Comparison of ENCODE assay signal across 13 cellular contexts in genomic region chr21:25564349-25564948, GRCh38. TPM values are rescaled to one million over a fixed set of nuclear protein-coding genes. Genes with fewer than 3 reads are reported as not detected.
DNase-seq lines count a peak whose midpoint lies in the region; ATAC-seq and TF ChIP-seq lines count a peak whose summit lies in the region.
"Had no signal": no experiment of that assay in that cellular context is flagged by ENCODE, and none has a peak within 500 bp of the region (broad histone marks: within the 10 kb centered on the region; RNA-seq: fewer than 3 reads in every experiment).

No MANE protein-coding gene starts in this region.

- H3K27ac ChIP-seq in BLaER1 treated with 17β-estradiol and CSF1 and Interleukin-3, amounts not matched to agents 10 nM and 100 nM = peak overlapping the region in 1 of 11 experiments; percentile 95; a peak in 1 of 22 replicates
- no peak overlapping the region for H3K27ac ChIP-seq in fibroblast of lung (ENCODE audit: insufficient read depth, low read length)
- no peak overlapping the region for H3K27ac ChIP-seq in OCI-LY7 (ENCODE audit: low read depth, low read length, poor library complexity, severe bottlenecking)

- H3K4me3 ChIP-seq in BLaER1 treated with 17β-estradiol and CSF1 and Interleukin-3, amounts not matched to agents 10 nM and 100 nM = peak overlapping the region in 9 of 10 experiments; percentile 68 to 82 (median 76); a peak in 13 of 20 replicates
- H3K4me3 ChIP-seq in GM08714 (ENCODE audit: low read length) = peak overlapping the region; percentile 99
- peak overlapping the region in 3 of 4 experiments; percentile 1 to 84 (median 24) for H3K4me3 ChIP-seq in fibroblast of lung (replicated peaks in 1 of 4; ENCODE audit: control extremely low read depth in 1 of 4, insufficient read depth in 1 of 4, low read depth in 3 of 4, low read length in 4 of 4)
- no peak overlapping the region for H3K4me3 ChIP-seq in OCI-LY7 (ENCODE audit: low read depth, low read length, poor library complexity, severe bottlenecking)

- H3K36me3 ChIP-seq in BLaER1 treated with 17β-estradiol and CSF1 and Interleukin-3, amounts not matched to agents 10 nM and 100 nM = peaks cover 4 to 53% (median 48%) of the 10 kb centered on the region in 11 experiments; a peak in 21 of 22 replicates
- H3K36me3 ChIP-seq in fibroblast of lung (ENCODE audit: control insufficient read depth, insufficient read depth, low read length) (peaks cover 2% of the 10 kb centered on the region), OCI-LY7 (ENCODE audit: insufficient read depth, low read length) (peaks cover 23% of the 10 kb centered on the region; the same call in 1 of the 2 replicates)

- H3K9me2 ChIP-seq in OCI-LY7 (ENCODE audit: insufficient read depth, low read length) = no peaks in the 10 kb centered on the region

- peak overlapping the region; percentile 78 to 95 (median 90) for H3K4me2 ChIP-seq in BLaER1 treated with 17β-estradiol and CSF1 and Interleukin-3, amounts not matched to agents 10 nM and 100 nM
- H3K4me2 ChIP-seq in fibroblast of lung (ENCODE audit: extremely low read depth, insufficient read depth, low read length) = peak overlapping the region; percentile 84
- H3K4me2 ChIP-seq in OCI-LY7 (ENCODE audit: low read length) = no peak overlapping the region

- no peak for TF ChIP-seq CTCF in fibroblast of lung (conservative IDR thresholded peaks at IDR 0.05 in 1 of 2, IDR thresholded peaks at IDR 0.05 in 1 of 2; ENCODE audit: low read depth in 1 of 2, low read length in 2 of 2)
- no peak for TF ChIP-seq CTCF in OCI-LY7 (conservative IDR thresholded peaks at IDR 0.05; ENCODE audit: low read length)

- H3K9me3 Mint-ChIP-seq in activated CD4-positive, alpha-beta memory T cell treated with anti-CD3 and anti-CD28 coated beads for 36 hours = no peaks in the 10 kb centered on the region

- peak overlapping the region; percentile 80 for H3K4me3 Mint-ChIP-seq in activated CD4-positive, alpha-beta memory T cell treated with anti-CD3 and anti-CD28 coated beads for 36 hours

- H3K4me1 Mint-ChIP-seq in activated CD4-positive, alpha-beta memory T cell treated with anti-CD3 and anti-CD28 coated beads for 36 hours (ENCODE audit: low read depth) = peaks cover 51% of the 10 kb centered on the region

- ATAC-seq in GM19023 (IDR thresholded peaks at IDR 0.05; ENCODE audit: unreplicated experiment) = no peak
- ATAC-seq: esophagus mucosa had no signal

- H3K27ac Mint-ChIP-seq in activated CD4-positive, alpha-beta memory T cell treated with anti-CD3 and anti-CD28 coated beads for 36 hours = peak overlapping the region; percentile 94

- no TSS peak for BruUV-seq in OCI-LY7 (replicated peaks; lab: Mats Ljungman, UMichigan)

- H3K79me2 ChIP-seq in fibroblast of lung (ENCODE audit: control insufficient read depth, insufficient read depth, low read length) (peaks cover 57% of the 10 kb centered on the region), OCI-LY7 (ENCODE audit: insufficient read depth, low read depth, low read length) (no peaks in the 10 kb centered on the region)

- peaks cover 0 to 51% (median 22%) of the 10 kb centered on the region in 11 experiments; a peak in 8 of 22 replicates for H4K20me1 ChIP-seq in BLaER1 treated with 17β-estradiol and CSF1 and Interleukin-3, amounts not matched to agents 10 nM and 100 nM
- no peaks in the 10 kb centered on the region for H4K20me1 ChIP-seq in fibroblast of lung (ENCODE audit: control insufficient read depth, extremely low read depth, insufficient read depth, low read length)
- no peaks in the 10 kb centered on the region for H4K20me1 ChIP-seq in OCI-LY7 (ENCODE audit: insufficient read depth, low read length)

- peak overlapping the region in 1 of 11 experiments; percentile 92; a peak in 2 of 22 replicates for H3K9ac ChIP-seq in BLaER1 treated with 17β-estradiol and CSF1 and Interleukin-3, amounts not matched to agents 10 nM and 100 nM
- H3K9ac ChIP-seq in fibroblast of lung (ENCODE audit: insufficient read depth, low read length) = no peak overlapping the region

- H3K4me1 ChIP-seq in BLaER1 treated with 17β-estradiol and CSF1 and Interleukin-3, amounts not matched to agents 10 nM and 100 nM = peaks cover 60 to 84% (median 73%) of the 10 kb centered on the region in 10 experiments
- peaks cover 2% of the 10 kb centered on the region for H3K4me1 ChIP-seq in fibroblast of lung (ENCODE audit: control insufficient read depth, extremely low read depth, insufficient read depth, low read length)
- H3K4me1 ChIP-seq in OCI-LY7 (ENCODE audit: insufficient read depth, low read length, poor library complexity, severe bottlenecking) = peaks cover 27% of the 10 kb centered on the region

- DNase-seq in activated CD4-positive, alpha-beta memory T cell treated with anti-CD3 and anti-CD28 coated beads for 36 hours = no peak
- no peak for DNase-seq in fibroblast of lung (ENCODE audit: low read depth in 2 of 2)
- no peak for DNase-seq in NCI-H1930 (lab: John Stamatoyannopoulos, UW)
- no peak for DNase-seq in OCI-LY7 (ENCODE audit: low spot score)
- DNase-seq: activated CD4-positive, alpha-beta T cell treated with anti-CD3 and anti-CD28 coated beads, Interleukin-2, amount 50 U/mL, for 4 hours; head of caudate nucleus; midbrain; NCI-H187 treated with DMSO at 0.1 percent for 48 hours; RPMI8226 had no signal

- peaks cover 0 to 1% (median 0%) of the 10 kb centered on the region in 11 experiments; a peak in 4 of 22 replicates for H3K9me3 ChIP-seq in BLaER1 treated with 17β-estradiol and CSF1 and Interleukin-3, amounts not matched to agents 10 nM and 100 nM (replicated peaks in 1 of 11)
- H3K9me3 ChIP-seq in fibroblast of lung (ENCODE audit: control insufficient read depth, insufficient read depth, low read depth, low read length) (no peaks in the 10 kb centered on the region), OCI-LY7 (ENCODE audit: low read length) (no peaks in the 10 kb centered on the region)

- intact Hi-C loops in activated CD4-positive, alpha-beta memory T cell treated with anti-CD3 and anti-CD28 coated beads for 36 hours (cut with micrococcal nuclease) = no loop called here
- intact Hi-C loops in OCI-LY7 (cut with micrococcal nuclease; ENCODE audit: unreplicated experiment) = no loop called here

- peaks cover 69% of the 10 kb centered on the region for H3K36me3 Mint-ChIP-seq in activated CD4-positive, alpha-beta memory T cell treated with anti-CD3 and anti-CD28 coated beads for 36 hours

- no peak overlapping the region for H2AFZ ChIP-seq in fibroblast of lung (ENCODE audit: low read length)
- H2AFZ ChIP-seq in OCI-LY7 (ENCODE audit: low read length) = no peak overlapping the region

- CTCF ChIA-PET in activated CD4-positive, alpha-beta memory T cell treated with anti-CD3 and anti-CD28 coated beads for 36 hours (lab: Charles Lee) = interaction anchor here (1.3 to 1.4 kb wide), 2 partner anchors 9 to 13 kb away, joined by 4 to 6 read pairs; no protein-coding TSS in a partner anchor
- CTCF ChIA-PET in OCI-LY7 (lab: Charles Lee; ENCODE audit: unreplicated experiment) = no interaction called here

- H3K27me3 Mint-ChIP-seq in activated CD4-positive, alpha-beta memory T cell treated with anti-CD3 and anti-CD28 coated beads for 36 hours = no peaks in the 10 kb centered on the region

- H3K27me3 ChIP-seq in BLaER1 treated with 17β-estradiol and CSF1 and Interleukin-3, amounts not matched to agents 10 nM and 100 nM = no peaks in the 10 kb centered on the region
- no peaks in the 10 kb centered on the region for H3K27me3 ChIP-seq in fibroblast of lung (ENCODE audit: control insufficient read depth, insufficient read depth, low read length)

- POLR2A ChIA-PET in activated CD4-positive, alpha-beta memory T cell treated with anti-CD3 and anti-CD28 coated beads for 36 hours (lab: Charles Lee) = interaction anchor here (0.8 to 7.2 kb wide), 11 partner anchors 10 to 141 kb away, joined by 3 to 250 read pairs (median 40); no protein-coding TSS in a partner anchor
- POLR2A ChIA-PET in OCI-LY7 (lab: Charles Lee) = interaction anchor here (0.6 to 1.6 kb wide), 4 partner anchors 10 to 397 kb away, joined by 3 to 9 read pairs (median 3); no protein-coding TSS in a partner anchor

RNA-seq across cellular contexts. Expression of gene MRPL39, which starts 42.8 kb away (rescaled TPM):
- 10 to 100 TPM; 71.7 to 73.6 TPM for total RNA-seq in activated CD4-positive, alpha-beta memory T cell treated with anti-CD3 and anti-CD28 coated beads for 36 hours
- total RNA-seq in fibroblast of lung (34.5 and 43.9 TPM in 2 replicates), OCI-LY7 (2022) (55.2 and 56.9 TPM in 2 replicates)
- polyA plus RNA-seq in fibroblast of lung = 30.5 and 36.3 TPM in 2 replicates
- 30.2 and 41.0 TPM in 2 replicates for polyA plus RNA-seq in fibroblast of lung (2012)
- polyA minus RNA-seq in fibroblast of lung (ENCODE audit: low replicate concordance) = 1.5 and 1.6 TPM in 2 replicates
- total RNA-seq in OCI-LY7 (2014; rRNA removed; shearing (Covaris generic)) = 42.1 and 45.0 TPM in 2 replicates
